8 cellular contexts compared by ENCODE assay signal in the genomic region with DNA sequence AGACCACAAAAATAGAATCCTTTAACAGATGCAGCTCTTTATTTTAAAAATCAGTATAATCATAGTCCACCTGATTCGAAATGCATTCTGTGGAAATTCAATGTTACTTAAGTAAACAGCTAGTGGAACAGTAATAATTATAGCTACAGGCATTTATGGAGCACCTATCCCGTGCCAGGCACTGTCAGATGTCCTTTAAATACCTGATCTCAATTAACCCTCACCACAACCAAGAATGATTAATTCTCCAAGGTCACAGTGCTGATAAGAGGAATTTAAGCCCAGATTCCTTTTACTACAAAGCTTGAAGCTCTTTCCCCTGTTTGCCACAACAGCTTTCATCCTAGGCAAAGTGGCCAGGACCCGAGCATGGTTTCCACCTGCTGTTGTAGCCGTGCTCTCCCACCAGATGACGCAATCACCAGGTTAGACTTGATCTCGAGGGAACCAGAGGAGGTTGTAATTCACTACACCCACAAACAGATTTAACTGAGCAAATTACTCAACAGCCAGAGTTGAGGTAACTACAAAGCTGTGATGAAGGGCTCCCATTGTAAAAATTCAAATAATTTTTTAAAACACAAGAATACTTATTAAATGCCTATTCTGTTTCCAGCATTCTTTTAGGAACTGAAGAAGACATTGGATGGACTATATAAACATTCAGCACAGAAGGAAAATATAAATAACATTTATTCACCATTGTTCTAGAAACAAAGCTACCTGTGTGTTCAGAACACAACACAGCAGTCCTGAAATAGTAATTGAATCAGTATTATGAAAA. TPM values are rescaled to one million over a fixed set of nuclear protein-coding genes. Genes with fewer than 3 reads are reported as not detected.
DNase-seq lines count a peak whose midpoint lies in the region; ATAC-seq, FAIRE-seq and TF ChIP-seq lines count a peak whose summit lies in the region.

No MANE protein-coding gene starts in this region.

- TF ChIP-seq POLR2A in transverse colon (IDR thresholded peaks at IDR 0.05), result no peak

- no peak overlapping the region for H3K27ac ChIP-seq in PC-3 (ENCODE audit: low read length)
- no peak overlapping the region for H3K27ac ChIP-seq in astrocyte (ENCODE audit: low read depth, low read length)
- peak overlapping the region in 1 of 4 donors; percentile 42 for H3K27ac ChIP-seq in transverse colon

- H3K4me1 ChIP-seq in PC-3 (ENCODE audit: insufficient read depth, low read length) (no peaks in the 10 kb centered on the region), astrocyte (ENCODE audit: insufficient read depth, low read length) (no peaks in the 10 kb centered on the region), transverse colon (peaks cover 17 to 48% (median 31%) of the 10 kb centered on the region in 4 donors)

- CTCF ChIA-PET in PC-3 (lab: Charles Lee), result interaction anchor here (0.8 to 1.6 kb wide), 3 partner anchors 26 to 140 kb away, joined by 3 to 18 read pairs (median 3); no protein-coding TSS in a partner anchor

- intact Hi-C loops in PC-3 (cut with micrococcal nuclease), result loop anchor here (1.0 kb wide), 1 partner anchor 140 kb away; no protein-coding TSS in a partner anchor
- intact Hi-C loops in transverse colon (cut with DNase I; ENCODE audit: low total_unique reads), result no loop called here

- FAIRE-seq in astrocyte (lab: Jason Lieb, UNC), result no peak

- no peaks in the 10 kb centered on the region for H3K27me3 ChIP-seq in PC-3 (ENCODE audit: low read length)
- H3K27me3 ChIP-seq in astrocyte (ENCODE audit: insufficient read depth, low read length), result no peaks in the 10 kb centered on the region
- H3K27me3 ChIP-seq in transverse colon, result no peaks in the 10 kb centered on the region

- H4K20me1 ChIP-seq in PC-3 (ENCODE audit: low read length), result no peaks in the 10 kb centered on the region
- peaks cover 51% of the 10 kb centered on the region for H4K20me1 ChIP-seq in astrocyte (ENCODE audit: insufficient read depth, low read length)

- H3K9ac ChIP-seq in PC-3 (ENCODE audit: low read length) (no peak overlapping the region), astrocyte (ENCODE audit: low read length) (no peak overlapping the region)

- H3F3A ChIP-seq in PC-3 (ENCODE audit: low read length, unreplicated experiment), result peaks cover 4% of the 10 kb centered on the region

- TF ChIP-seq CTCF in AG10803 (conservative IDR thresholded peaks at IDR 0.05; ENCODE audit: low read length), result no peak
- peak; percentile 64 for TF ChIP-seq CTCF in PC-3 (conservative IDR thresholded peaks at IDR 0.05; ENCODE audit: low read depth, low read length)
- no peak for TF ChIP-seq CTCF in astrocyte (IDR thresholded peaks at IDR 0.05; ENCODE audit: insufficient read depth, low read depth, low read length)
- TF ChIP-seq CTCF in transverse colon (IDR thresholded peaks at IDR 0.05), result peak in 3 of 5 experiments; percentile 27 to 42 (median 29)

- H3K4me3 ChIP-seq in AG10803 (ENCODE audit: low read length) (no peak overlapping the region), PC-3 (ENCODE audit: low read length) (no peak overlapping the region), astrocyte (ENCODE audit: insufficient read depth, low read depth, low read length) (no peak overlapping the region), transverse colon (no peak overlapping the region)

- no peak overlapping the region for H3K27ac Mint-ChIP-seq in astrocyte (ENCODE audit: unreplicated experiment)

- ATAC-seq in GM18511 (IDR thresholded peaks at IDR 0.05; ENCODE audit: unreplicated experiment) (peak; percentile 81), PC-3 (peak; percentile 68)

- H3K27me3 Mint-ChIP-seq in astrocyte (ENCODE audit: low read depth, unreplicated experiment), result no peaks in the 10 kb centered on the region

- H3K79me2 ChIP-seq in PC-3 (ENCODE audit: low read length), result peaks cover 23% of the 10 kb centered on the region
- H3K79me2 ChIP-seq in astrocyte (ENCODE audit: insufficient read depth, low read length), result peaks cover 26% of the 10 kb centered on the region

- no peak for TF ChIP-seq EP300 in transverse colon (IDR thresholded peaks at IDR 0.05; ENCODE audit: low read depth)

- H3K36me3 ChIP-seq in PC-3 (ENCODE audit: low read depth, low read length) (peaks cover 7% of the 10 kb centered on the region; the same call in 1 of the 2 replicates), astrocyte (ENCODE audit: insufficient read depth, low read length) (no peaks in the 10 kb centered on the region), transverse colon (no peaks in the 10 kb centered on the region)

- H3K4me3 Mint-ChIP-seq in astrocyte (ENCODE audit: unreplicated experiment), result no peak overlapping the region

- peaks cover 14% of the 10 kb centered on the region for H3K36me3 Mint-ChIP-seq in astrocyte (ENCODE audit: low read depth, unreplicated experiment)

- POLR2A ChIA-PET in PC-3 (lab: Charles Lee; ENCODE audit: unreplicated experiment), result interaction anchor here (0.6 to 1.0 kb wide), 2 partner anchors 10 to 94 kb away, joined by 5 to 26 read pairs; a partner anchor contains a TSS

- H3K4me2 ChIP-seq in PC-3 (ENCODE audit: low read length), result no peak overlapping the region
- no peak overlapping the region for H3K4me2 ChIP-seq in astrocyte (ENCODE audit: low read length)

- H2AFZ ChIP-seq in PC-3 (ENCODE audit: low read length) (no peak overlapping the region), astrocyte (ENCODE audit: low read depth, low read length) (no peak overlapping the region)

- H3K9me3 Mint-ChIP-seq in astrocyte (ENCODE audit: unreplicated experiment), result no peaks in the 10 kb centered on the region

- H3K9me3 ChIP-seq in PC-3 (ENCODE audit: low read length) (no peaks in the 10 kb centered on the region), astrocyte (ENCODE audit: insufficient read depth, low read depth, low read length) (no peaks in the 10 kb centered on the region), transverse colon (no peaks in the 10 kb centered on the region)

- BruUV-seq in PC-3 (replicated peaks; lab: Mats Ljungman, UMichigan), result no TSS peak

- DNase-seq in AG10803 (ENCODE audit: low read depth), result peak; percentile 31
- peak; percentile 52 for DNase-seq in HPDE6-E6E7 (ENCODE audit: extremely low spot score)
- peak; percentile 53 for DNase-seq in PC-3
- DNase-seq in astrocyte (ENCODE audit: low read depth), result peak; percentile 33
- peak; percentile 35 for DNase-seq in kidney glomerular epithelial cell (lab: John Stamatoyannopoulos, UW)
- peak; percentile 58 for DNase-seq in transverse colon
- DNase-seq in superior temporal gyrus (ENCODE audit: extremely low spot score), result no peak

- in situ Hi-C loops in transverse colon (cut with MboI; ENCODE audit: low pct_ligation_motif_present in 1 of 4, low pct_unique_long_range_greater_than_20kb in 1 of 4, low sequenced_read_pairs in 3 of 4), result loop anchor here in 1 of 4 donors (10.0 to 25.0 kb wide), 2 partner anchors 142 to 920 kb away; a partner anchor contains a TSS

- WGBS in transverse colon (ENCODE audit: low coverage in 1 of 2), 2 donors, result 28 to 56% methylated on average over 2 to 6 of the region's 6 CpGs

- no peaks in the 10 kb centered on the region for H3K9me2 ChIP-seq in PC-3 (replicated peaks; ENCODE audit: low read length)

- H3K4me1 Mint-ChIP-seq in astrocyte (ENCODE audit: low read depth, unreplicated experiment), result peaks cover 8% of the 10 kb centered on the region

RNA-seq across cellular contexts. Expression of a gene that starts 10.3 kb away (rescaled TPM):
- total RNA-seq in PC-3 (2014; rRNA removed) (7.3 and 8.5 TPM in 2 replicates), astrocyte (9.6 and 10.1 TPM in 2 replicates), transverse colon (10 to 100 TPM; 11.3 to 22.4 (median 15.5) TPM)

Comparison
In these comparisons a context has a peak if more than half of its experiments do, and no peak if none do; other contexts are left out.
1. CTCF ChIP-seq: peak in PC-3 (single experiment) and transverse colon (3 of 5); none in AG10803 (single experiment) and astrocyte (single experiment).